In the genomic region with DNA sequence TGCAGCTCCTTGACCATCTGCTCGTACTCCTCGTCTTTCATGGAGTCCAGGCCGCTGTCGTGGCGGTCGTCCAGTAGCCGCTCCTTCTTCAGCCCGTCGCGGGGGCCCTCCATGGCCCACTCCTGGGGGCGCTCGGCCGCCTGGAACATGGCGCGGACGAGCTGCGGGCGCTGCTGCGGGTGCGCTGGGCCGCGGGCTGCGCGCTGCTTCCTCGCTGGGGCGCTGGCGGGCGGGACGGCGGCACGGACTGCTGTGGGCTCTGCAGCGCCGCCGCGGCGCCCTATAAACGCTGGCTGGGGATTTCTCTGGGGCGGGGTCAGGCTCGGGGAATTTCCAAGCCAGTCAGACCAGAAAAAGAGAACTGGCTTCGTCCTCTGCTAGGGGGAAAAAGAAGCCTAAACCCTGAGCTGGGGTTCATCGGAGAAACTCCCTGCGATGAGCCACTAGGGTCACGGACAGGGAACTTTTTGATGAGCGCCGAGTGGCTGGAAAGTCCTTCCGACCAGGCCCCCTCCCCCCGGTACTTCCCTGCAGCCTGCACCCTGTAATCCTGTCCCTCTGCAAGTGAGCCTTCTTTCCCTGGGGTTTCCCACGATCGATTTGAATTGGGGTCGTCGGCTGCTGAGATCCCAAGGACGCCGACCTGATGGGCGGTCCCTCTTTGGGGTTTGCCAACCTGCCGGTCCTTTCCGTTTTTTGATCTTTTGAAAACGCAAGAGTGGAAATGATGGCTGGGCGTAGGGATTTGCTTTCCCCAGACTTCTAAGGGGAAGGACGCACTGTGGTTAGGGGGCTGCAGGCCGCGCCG, we compare ENCODE assay signal across 8 cellular contexts. TPM values are rescaled to one million over a fixed set of nuclear protein-coding genes. Genes with fewer than 3 reads are reported as not detected.
DNase-seq lines count a peak whose midpoint lies in the region; ATAC-seq and TF ChIP-seq lines count a peak whose summit lies in the region.

A gene with protein sequence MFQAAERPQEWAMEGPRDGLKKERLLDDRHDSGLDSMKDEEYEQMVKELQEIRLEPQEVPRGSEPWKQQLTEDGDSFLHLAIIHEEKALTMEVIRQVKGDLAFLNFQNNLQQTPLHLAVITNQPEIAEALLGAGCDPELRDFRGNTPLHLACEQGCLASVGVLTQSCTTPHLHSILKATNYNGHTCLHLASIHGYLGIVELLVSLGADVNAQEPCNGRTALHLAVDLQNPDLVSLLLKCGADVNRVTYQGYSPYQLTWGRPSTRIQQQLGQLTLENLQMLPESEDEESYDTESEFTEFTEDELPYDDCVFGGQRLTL (minus strand): TSS at position 254 of the 808 bp plus-strand sequence. CDS start 105 bp downstream, at position 149.

- peak; percentile 42 to 50 for TF ChIP-seq RAD21 in liver (IDR thresholded peaks at IDR 0.05)

- ATAC-seq in GM19328 (IDR thresholded peaks at IDR 0.05; ENCODE audit: unreplicated experiment), result peak; percentile 56
- ATAC-seq in HG03469 (IDR thresholded peaks at IDR 0.05; ENCODE audit: unreplicated experiment), result peak; percentile 40

- H3K4me1 Mint-ChIP-seq in CD14-positive monocyte, result peaks cover 54% of the 10 kb centered on the region
- H3K4me1 Mint-ChIP-seq in dendritic cell treated with granulocyte-macrophage colony-stimulating factor and Interleukin-4, amounts not matched to agents 40 ng/mL and 50 ng/mL, for 4 days (ENCODE audit: low read depth), result peaks cover 29% of the 10 kb centered on the region

- H3K9ac ChIP-seq in liver (ENCODE audit: low read depth in 1 of 2, low read length in 2 of 2), result peak within 1 kb of the TSS; percentile 99 to 100

- peaks cover 1 to 45% (median 22%) of the 10 kb centered on the region in 4 donors for H3K4me1 ChIP-seq in liver (ENCODE audit: control insufficient read depth in 4 of 4, insufficient read depth in 4 of 4, low read length in 3 of 4)

- intact Hi-C loops in CD14-positive monocyte (cut with micrococcal nuclease), result loop anchor here (1.0 to 10.0 kb wide), 8 partner anchors 38 to 282 kb away; a partner anchor contains a TSS
- intact Hi-C loops in dendritic cell treated with granulocyte-macrophage colony-stimulating factor and Interleukin-4, amounts not matched to agents 40 ng/mL and 50 ng/mL, for 4 days (cut with micrococcal nuclease), result loop anchor here (1.0 to 5.0 kb wide), 3 partner anchors 39 to 282 kb away; a partner anchor contains a TSS

- H3K27me3 ChIP-seq in liver (ENCODE audit: control insufficient read depth in 4 of 4, insufficient read depth in 4 of 4, low read length in 3 of 4), result no peaks in the 10 kb centered on the region

- H3K9me3 ChIP-seq in liver (ENCODE audit: control insufficient read depth in 4 of 4, low read length in 3 of 4), result no peaks in the 10 kb centered on the region

- peak within 1 kb of the TSS; percentile 95 to 99 for H3K4me3 Mint-ChIP-seq in CD14-positive monocyte
- H3K4me3 Mint-ChIP-seq in dendritic cell treated with granulocyte-macrophage colony-stimulating factor and Interleukin-4, amounts not matched to agents 40 ng/mL and 50 ng/mL, for 4 days, result peak within 1 kb of the TSS; percentile 99

- WGBS in liver, result under 1% methylated on average over 62 of the region's 62 CpGs

- peak within 1 kb of the TSS; percentile 98 to 100 (median 99) for H3K27ac Mint-ChIP-seq in CD14-positive monocyte
- H3K27ac Mint-ChIP-seq in dendritic cell treated with granulocyte-macrophage colony-stimulating factor and Interleukin-4, amounts not matched to agents 40 ng/mL and 50 ng/mL, for 4 days, result peak within 1 kb of the TSS; percentile 100

- peaks cover 17 to 32% (median 24%) of the 10 kb centered on the region in 4 donors for H3K36me3 ChIP-seq in liver (ENCODE audit: control insufficient read depth in 4 of 4, insufficient read depth in 3 of 4, low read depth in 1 of 4, low read length in 3 of 4)

- H3K27me3 Mint-ChIP-seq in CD14-positive monocyte (ENCODE audit: low read depth in 3 of 3), result peaks cover 1 to 9% (median 6%) of the 10 kb centered on the region in 3 donors
- no peaks in the 10 kb centered on the region for H3K27me3 Mint-ChIP-seq in dendritic cell treated with granulocyte-macrophage colony-stimulating factor and Interleukin-4, amounts not matched to agents 40 ng/mL and 50 ng/mL, for 4 days

- H3K9me3 Mint-ChIP-seq in CD14-positive monocyte, result peaks cover 0 to 8% (median 6%) of the 10 kb centered on the region in 7 donors
- no peaks in the 10 kb centered on the region for H3K9me3 Mint-ChIP-seq in dendritic cell treated with granulocyte-macrophage colony-stimulating factor and Interleukin-4, amounts not matched to agents 40 ng/mL and 50 ng/mL, for 4 days

- no peak for TF ChIP-seq CTCF in CD14-positive monocyte (IDR thresholded peaks at IDR 0.05)
- no peak for TF ChIP-seq CTCF in liver (IDR thresholded peaks at IDR 0.05; ENCODE audit: low read depth, low read length, missing input control)

- H3K36me3 Mint-ChIP-seq in CD14-positive monocyte, result peaks cover 38 to 39% of the 10 kb centered on the region in 2 donors
- peaks cover 53% of the 10 kb centered on the region for H3K36me3 Mint-ChIP-seq in dendritic cell treated with granulocyte-macrophage colony-stimulating factor and Interleukin-4, amounts not matched to agents 40 ng/mL and 50 ng/mL, for 4 days (ENCODE audit: low read depth)

- DNase-seq in CD14-positive monocyte (ENCODE audit: low spot score), result peak; percentile 94
- peak; percentile 88 for DNase-seq in NCI-H748 (lab: John Stamatoyannopoulos, UW; ENCODE audit: unreplicated experiment)
- DNase-seq in activated CD4-positive, alpha-beta T cell treated with anti-CD3 and anti-CD28 coated beads, Interleukin-2, amount 50 U/mL, for 1 hour, result peak; percentile 95
- peak; percentile 94 to 97 for DNase-seq in stimulated activated CD4-positive, alpha-beta T cell treated with anti-CD3 and anti-CD28 coated beads, Interleukin-4, amount 100 ng/mL, for 4 hours

- H3K4me3 ChIP-seq in liver (ENCODE audit: low read depth in 1 of 3, low read length in 3 of 3), result peak within 1 kb of the TSS; percentile 80 to 96 (median 83)

- peak within 1 kb of the TSS; percentile 97 to 99 for H3K27ac ChIP-seq in liver (ENCODE audit: low read depth in 1 of 2, low read length in 2 of 2)

TF ChIP-seq in liver, 16 proteins besides CTCF, POLR2A, EP300 and RAD21 (continues in another document):
- TF ChIP-seq, protein P1, sequence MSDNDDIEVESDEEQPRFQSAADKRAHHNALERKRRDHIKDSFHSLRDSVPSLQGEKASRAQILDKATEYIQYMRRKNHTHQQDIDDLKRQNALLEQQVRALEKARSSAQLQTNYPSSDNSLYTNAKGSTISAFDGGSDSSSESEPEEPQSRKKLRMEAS (IDR thresholded peaks at IDR 0.05), result peak; percentile 56
- TF ChIP-seq HNF4A (conservative IDR thresholded peaks at IDR 0.05) (peak; percentile 15 to 36), FOXA2 (IDR thresholded peaks at IDR 0.05) (no peak), HNF4G (IDR thresholded peaks at IDR 0.05) (no peak), EGR1 (IDR thresholded peaks at IDR 0.05; ENCODE audit: low read depth in 2 of 2) (no peak), SP1 (IDR thresholded peaks at IDR 0.05) (peak; percentile 82), GABPA (IDR thresholded peaks at IDR 0.05 in 1 of 2, conservative IDR thresholded peaks at IDR 0.05 in 1 of 2) (peak in 1 of 2 donors; percentile 9), RXRA (IDR thresholded peaks at IDR 0.05) (peak; percentile 81 to 87), TAF1 (conservative IDR thresholded peaks at IDR 0.05) (peak; percentile 84)
- TF ChIP-seq, protein P2, sequence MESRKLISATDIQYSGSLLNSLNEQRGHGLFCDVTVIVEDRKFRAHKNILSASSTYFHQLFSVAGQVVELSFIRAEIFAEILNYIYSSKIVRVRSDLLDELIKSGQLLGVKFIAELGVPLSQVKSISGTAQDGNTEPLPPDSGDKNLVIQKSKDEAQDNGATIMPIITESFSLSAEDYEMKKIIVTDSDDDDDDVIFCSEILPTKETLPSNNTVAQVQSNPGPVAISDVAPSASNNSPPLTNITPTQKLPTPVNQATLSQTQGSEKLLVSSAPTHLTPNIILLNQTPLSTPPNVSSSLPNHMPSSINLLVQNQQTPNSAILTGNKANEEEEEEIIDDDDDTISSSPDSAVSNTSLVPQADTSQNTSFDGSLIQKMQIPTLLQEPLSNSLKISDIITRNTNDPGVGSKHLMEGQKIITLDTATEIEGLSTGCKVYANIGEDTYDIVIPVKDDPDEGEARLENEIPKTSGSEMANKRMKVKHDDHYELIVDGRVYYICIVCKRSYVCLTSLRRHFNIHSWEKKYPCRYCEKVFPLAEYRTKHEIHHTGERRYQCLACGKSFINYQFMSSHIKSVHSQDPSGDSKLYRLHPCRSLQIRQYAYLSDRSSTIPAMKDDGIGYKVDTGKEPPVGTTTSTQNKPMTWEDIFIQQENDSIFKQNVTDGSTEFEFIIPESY (IDR thresholded peaks at IDR 0.05), result peak; percentile 0
- TF ChIP-seq, protein P3, sequence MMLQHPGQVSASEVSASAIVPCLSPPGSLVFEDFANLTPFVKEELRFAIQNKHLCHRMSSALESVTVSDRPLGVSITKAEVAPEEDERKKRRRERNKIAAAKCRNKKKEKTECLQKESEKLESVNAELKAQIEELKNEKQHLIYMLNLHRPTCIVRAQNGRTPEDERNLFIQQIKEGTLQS (IDR thresholded peaks at IDR 0.05), result peak; percentile 38
- TF ChIP-seq, protein P4, sequence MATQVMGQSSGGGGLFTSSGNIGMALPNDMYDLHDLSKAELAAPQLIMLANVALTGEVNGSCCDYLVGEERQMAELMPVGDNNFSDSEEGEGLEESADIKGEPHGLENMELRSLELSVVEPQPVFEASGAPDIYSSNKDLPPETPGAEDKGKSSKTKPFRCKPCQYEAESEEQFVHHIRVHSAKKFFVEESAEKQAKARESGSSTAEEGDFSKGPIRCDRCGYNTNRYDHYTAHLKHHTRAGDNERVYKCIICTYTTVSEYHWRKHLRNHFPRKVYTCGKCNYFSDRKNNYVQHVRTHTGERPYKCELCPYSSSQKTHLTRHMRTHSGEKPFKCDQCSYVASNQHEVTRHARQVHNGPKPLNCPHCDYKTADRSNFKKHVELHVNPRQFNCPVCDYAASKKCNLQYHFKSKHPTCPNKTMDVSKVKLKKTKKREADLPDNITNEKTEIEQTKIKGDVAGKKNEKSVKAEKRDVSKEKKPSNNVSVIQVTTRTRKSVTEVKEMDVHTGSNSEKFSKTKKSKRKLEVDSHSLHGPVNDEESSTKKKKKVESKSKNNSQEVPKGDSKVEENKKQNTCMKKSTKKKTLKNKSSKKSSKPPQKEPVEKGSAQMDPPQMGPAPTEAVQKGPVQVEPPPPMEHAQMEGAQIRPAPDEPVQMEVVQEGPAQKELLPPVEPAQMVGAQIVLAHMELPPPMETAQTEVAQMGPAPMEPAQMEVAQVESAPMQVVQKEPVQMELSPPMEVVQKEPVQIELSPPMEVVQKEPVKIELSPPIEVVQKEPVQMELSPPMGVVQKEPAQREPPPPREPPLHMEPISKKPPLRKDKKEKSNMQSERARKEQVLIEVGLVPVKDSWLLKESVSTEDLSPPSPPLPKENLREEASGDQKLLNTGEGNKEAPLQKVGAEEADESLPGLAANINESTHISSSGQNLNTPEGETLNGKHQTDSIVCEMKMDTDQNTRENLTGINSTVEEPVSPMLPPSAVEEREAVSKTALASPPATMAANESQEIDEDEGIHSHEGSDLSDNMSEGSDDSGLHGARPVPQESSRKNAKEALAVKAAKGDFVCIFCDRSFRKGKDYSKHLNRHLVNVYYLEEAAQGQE (IDR thresholded peaks at IDR 0.05), result peak; percentile 75

RNA-seq across cellular contexts. Expression of the gene that starts here (rescaled TPM):
- polyA plus RNA-seq in CD14-positive monocyte, result 100 to 1,000 TPM; 868 to 935 TPM
- 100 to 1,000 TPM in 1 of 2 donors, 10 to 100 TPM in 1; 46.9 to 120 TPM for total RNA-seq in liver
- 100 to 1,000 TPM in 1 of 2 donors, 10 to 100 TPM in 1; 52.9 to 204 TPM for polyA plus RNA-seq in liver

Comparison
In these comparisons a context has a peak if more than half of its experiments do, and no peak if none do; other contexts are left out.
1. Peak in every context shown above with its lines: DNase-seq, ATAC-seq, H3K4me3 ChIP-seq and H3K27ac ChIP-seq.
2. RNA of the gene that starts here (polyA plus RNA-seq): 868 to 935 TPM in CD14-positive monocyte; 52.9 to 204 TPM in liver; every median in the first group is over 4 times any median in the second.